26 cellular contexts compared by ENCODE assay signal in the genomic region with DNA sequence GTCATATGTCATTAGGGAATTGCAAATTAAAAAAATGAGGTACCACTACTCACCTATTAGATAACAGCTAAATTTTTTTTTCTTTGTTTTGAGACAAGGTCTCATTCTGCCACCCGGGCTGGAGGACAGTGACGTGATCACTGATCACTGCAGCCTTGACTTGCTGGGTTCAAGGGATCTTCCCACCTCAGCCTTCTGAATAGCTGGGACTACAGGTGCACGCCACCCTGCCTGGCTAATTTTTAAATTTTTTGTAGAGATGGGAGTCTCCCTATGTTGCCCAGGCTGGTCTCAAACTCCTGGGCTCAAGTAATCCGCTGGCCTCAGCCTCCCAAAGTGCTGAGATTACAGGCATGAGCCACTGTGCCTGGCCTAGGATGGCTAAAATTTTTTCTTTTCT.
"Had no signal": no experiment of that assay in that cellular context is flagged by ENCODE, and none has a peak within 500 bp of the region (broad histone marks: within the 10 kb centered on the region; RNA-seq: fewer than 3 reads in every experiment).

No MANE protein-coding gene starts in this region.

- H3K79me2 ChIP-seq: hepatocyte had no signal

- H3K9me3 Mint-ChIP-seq: effector memory CD8-positive, alpha-beta T cell; endodermal cell; immature natural killer cell; mesothelial cell of epicardium had no signal

- H3K4me3 Mint-ChIP-seq: effector memory CD8-positive, alpha-beta T cell; endodermal cell; immature natural killer cell; mesothelial cell of epicardium had no signal

- H3K4me1 Mint-ChIP-seq: immature natural killer cell had no signal

- H3K4me3 ChIP-seq: coronary artery, esophagus squamous epithelium, gastroesophageal sphincter, heart left ventricle, hepatocyte, left lung, lower lobe of right lung had no signal

- H3K27ac ChIP-seq: coronary artery, epithelial cell of prostate, esophagus squamous epithelium, gastroesophageal sphincter, heart left ventricle, hepatocyte, left lung, lower lobe of right lung had no signal

- H3K4me1 ChIP-seq: esophagus squamous epithelium, gastroesophageal sphincter, left lung had no signal

- H3K36me3 Mint-ChIP-seq: immature natural killer cell, mesothelial cell of epicardium had no signal

- H3K27me3 ChIP-seq: esophagus squamous epithelium, gastroesophageal sphincter, heart left ventricle, hepatocyte, left lung had no signal

- H3K9me3 ChIP-seq: esophagus squamous epithelium, gastroesophageal sphincter, heart left ventricle, left lung, lower lobe of right lung had no signal

- DNase-seq: effector CD8-positive, alpha-beta T cell; effector memory CD8-positive, alpha-beta T cell; endodermal cell; erythroblast; esophagus squamous epithelium; foreskin fibroblast; foreskin melanocyte; heart left ventricle; hypothalamus; immature natural killer cell; islet precursor cell; kidney; kidney glomerular epithelial cell; left colon; left lung; left ventricle myocardium superior; lower lobe of right lung; mesenchymal stem cell had no signal

- H3K27ac Mint-ChIP-seq: effector memory CD8-positive, alpha-beta T cell; endodermal cell; immature natural killer cell; mesothelial cell of epicardium had no signal

- H2AFZ ChIP-seq: hepatocyte had no signal

- ATAC-seq: effector memory CD8-positive, alpha-beta T cell; esophagus mucosa; gastroesophageal sphincter; heart left ventricle; left colon; left lung; left ventricle myocardium superior; lower lobe of right lung had no signal

- H3K36me3 ChIP-seq: esophagus squamous epithelium, gastroesophageal sphincter, heart left ventricle, left lung, lower lobe of right lung had no signal

- FAIRE-seq: colon, endometrium, kidney had no signal

- H3K4me2 ChIP-seq: hepatocyte had no signal

- H3K27me3 Mint-ChIP-seq: effector memory CD8-positive, alpha-beta T cell had no signal
